Comparison of ENCODE assay signal across 8 cellular contexts in the genomic region with DNA sequence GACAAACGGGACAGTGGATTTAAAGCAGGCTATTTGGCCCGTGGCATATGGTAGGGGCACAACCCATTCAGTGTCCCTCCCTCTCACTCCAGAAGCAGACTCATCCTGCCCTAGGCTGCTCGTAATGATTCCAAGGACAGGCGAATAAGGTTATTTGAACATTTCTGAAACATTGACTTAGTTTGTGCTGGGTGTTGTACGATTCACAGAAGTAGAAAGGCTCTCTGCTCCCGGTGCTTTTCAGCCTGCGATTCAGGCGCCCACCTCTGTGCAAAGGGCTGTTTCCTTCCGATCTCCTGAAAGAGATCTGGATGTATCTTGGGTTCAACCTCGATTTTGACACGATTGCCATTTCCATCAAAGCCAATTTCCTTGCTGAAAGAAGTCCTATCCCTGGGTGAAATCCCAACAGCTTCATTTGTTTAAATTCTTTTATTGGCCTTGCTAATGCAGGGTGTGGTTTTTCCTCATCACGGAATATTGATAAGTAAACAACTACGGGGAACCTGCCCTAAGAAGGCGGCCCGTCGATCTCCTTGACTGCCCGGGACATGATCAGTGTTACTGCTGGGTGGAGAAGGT. TPM values are rescaled to one million over a fixed set of nuclear protein-coding genes. Genes with fewer than 3 reads are reported as not detected.
DNase-seq lines count a peak whose midpoint lies in the region; ATAC-seq, FAIRE-seq and TF ChIP-seq lines count a peak whose summit lies in the region.

No MANE protein-coding gene starts in this region.

- H3K27me3 Mint-ChIP-seq in activated naive CD8-positive, alpha-beta T cell treated with anti-CD3 and anti-CD28 coated beads, Interleukin-2, amount 10 ng/mL, durations not matched to agents 7 days and 5 days, result peaks cover 58% of the 10 kb centered on the region

- H3K4me1 Mint-ChIP-seq in activated naive CD8-positive, alpha-beta T cell treated with anti-CD3 and anti-CD28 coated beads, Interleukin-2, amount 10 ng/mL, durations not matched to agents 7 days and 5 days, result peaks cover 2% of the 10 kb centered on the region

- FAIRE-seq in H54 (lab: Jason Lieb, UNC), result no peak

- H3K27me3 ChIP-seq in HAP-1 (ENCODE audit: low read depth) (peaks cover 29% of the 10 kb centered on the region), subcutaneous abdominal adipose tissue (ENCODE audit: control insufficient read depth in 5 of 5, insufficient read depth in 4 of 5, low read length in 5 of 5) (no peaks in the 10 kb centered on the region)

- H3K36me3 Mint-ChIP-seq in activated naive CD8-positive, alpha-beta T cell treated with anti-CD3 and anti-CD28 coated beads, Interleukin-2, amount 10 ng/mL, durations not matched to agents 7 days and 5 days, result peaks cover 2% of the 10 kb centered on the region

- H3K4me3 Mint-ChIP-seq in activated naive CD8-positive, alpha-beta T cell treated with anti-CD3 and anti-CD28 coated beads, Interleukin-2, amount 10 ng/mL, durations not matched to agents 7 days and 5 days, result peak overlapping the region; percentile 83

- no peak for TF ChIP-seq POLR2A in H54 (IDR thresholded peaks at IDR 0.05; ENCODE audit: low read depth, low read length)

- H3K4me1 ChIP-seq in HAP-1 (peaks cover 10% of the 10 kb centered on the region; the same call in 1 of the 2 replicates), subcutaneous abdominal adipose tissue (ENCODE audit: control insufficient read depth in 5 of 5, insufficient read depth in 5 of 5, low read length in 5 of 5) (peaks cover 5 to 26% (median 14%) of the 10 kb centered on the region in 5 donors)

- H3K9ac ChIP-seq in subcutaneous abdominal adipose tissue (ENCODE audit: low read length in 5 of 5), result peak overlapping the region; percentile 10 to 79 (median 76)

- DNase-seq in AG04449 (ENCODE audit: low read depth, low spot score) (no peak), HAP-1 (ENCODE audit: low spot score in 2 of 2) (peak; percentile 6 to 27), islet precursor cell (peak; percentile 55), H54 (ENCODE audit: insufficient read length, low spot score) (no peak), glomerular visceral epithelial cell (ENCODE audit: extremely low spot score) (no peak)
- DNase-seq in activated naive CD8-positive, alpha-beta T cell treated with anti-CD3 and anti-CD28 coated beads, Interleukin-2, amount 10 ng/mL, durations not matched to agents 7 days and 5 days, result no peak

- no peak for TF ChIP-seq CTCF in AG04449 (IDR thresholded peaks at IDR 0.05; ENCODE audit: insufficient read depth, low read length, missing control alignments)

- CTCF ChIA-PET in AG04449 (lab: Yijun Ruan, JAX), result interaction anchor here (0.6 to 1.5 kb wide), 4 partner anchors 14 to 150 kb away, joined by 3 to 5 read pairs (median 4); no protein-coding TSS in a partner anchor

- peak overlapping the region; percentile 87 for H3K27ac ChIP-seq in subcutaneous abdominal adipose tissue (ENCODE audit: low read depth, low read length)

- no peak for ATAC-seq in activated naive CD8-positive, alpha-beta T cell treated with anti-CD3 and anti-CD28 coated beads, Interleukin-2, amount 10 ng/mL, durations not matched to agents 7 days and 5 days (ENCODE audit: low read depth)
- no peak for ATAC-seq in GM19452 (IDR thresholded peaks at IDR 0.05; ENCODE audit: unreplicated experiment)

- H3K36me3 ChIP-seq in HAP-1 (replicated peaks) (no peaks in the 10 kb centered on the region; the same call in 1 of the 2 replicates), subcutaneous abdominal adipose tissue (ENCODE audit: control insufficient read depth in 5 of 5, insufficient read depth in 5 of 5, low read length in 5 of 5) (no peaks in the 10 kb centered on the region)

- H3K27ac Mint-ChIP-seq in activated naive CD8-positive, alpha-beta T cell treated with anti-CD3 and anti-CD28 coated beads, Interleukin-2, amount 10 ng/mL, durations not matched to agents 7 days and 5 days, result no peak overlapping the region

- no peaks in the 10 kb centered on the region for H3K9me3 ChIP-seq in HAP-1
- H3K9me3 ChIP-seq in subcutaneous abdominal adipose tissue (ENCODE audit: control insufficient read depth in 5 of 5, low read length in 5 of 5), result no peaks in the 10 kb centered on the region

- in situ Hi-C loops in HAP-1 (cut with MboI; ENCODE audit: low sequenced_read_pairs), result no loop called here

- H3K9me3 Mint-ChIP-seq in activated naive CD8-positive, alpha-beta T cell treated with anti-CD3 and anti-CD28 coated beads, Interleukin-2, amount 10 ng/mL, durations not matched to agents 7 days and 5 days, result no peaks in the 10 kb centered on the region

- H3K4me3 ChIP-seq in AG04449 (ENCODE audit: low read depth, low read length) (peak overlapping the region; percentile 69), HAP-1 (peak overlapping the region; percentile 46), subcutaneous abdominal adipose tissue (ENCODE audit: low read depth in 1 of 5, low read length in 5 of 5) (peak overlapping the region; percentile 74 to 84 (median 80))

- POLR2A ChIA-PET in AG04449 (lab: Yijun Ruan, JAX), result no interaction called here
- POLR2A ChIA-PET in activated naive CD8-positive, alpha-beta T cell treated with anti-CD3 and anti-CD28 coated beads, Interleukin-2, amount 10 ng/mL, durations not matched to agents 7 days and 5 days (lab: Charles Lee), result interaction anchor here (0.6 kb wide), 1 partner anchor 233 kb away, joined by 3 read pairs; no protein-coding TSS in a partner anchor

RNA-seq across cellular contexts. Expression of gene ZC3H12C, which starts 1.1 kb away (rescaled TPM):
- under 1 TPM; 0.28 TPM for total RNA-seq in activated naive CD8-positive, alpha-beta T cell treated with anti-CD3 and anti-CD28 coated beads, Interleukin-2, amount 10 ng/mL, durations not matched to agents 7 days and 5 days

Comparison
In these comparisons a context has a peak if more than half of its experiments do, and no peak if none do; other contexts are left out.
1. DNase-seq: peak in HAP-1 (2 of 2) and islet precursor cell (single experiment); none in AG04449 (single experiment), activated naive CD8-positive, alpha-beta T cell treated with anti-CD3 and anti-CD28 coated beads, Interleukin-2, amount 10 ng/mL, durations not matched to agents 7 days and 5 days (single experiment), H54 (single experiment) and glomerular visceral epithelial cell (single experiment).
2. Peak in every context shown above with its lines, with median percentiles within 50 percentile points of each other: H3K4me3 ChIP-seq.